10 cellular contexts compared by ENCODE assay signal in the genomic region with DNA sequence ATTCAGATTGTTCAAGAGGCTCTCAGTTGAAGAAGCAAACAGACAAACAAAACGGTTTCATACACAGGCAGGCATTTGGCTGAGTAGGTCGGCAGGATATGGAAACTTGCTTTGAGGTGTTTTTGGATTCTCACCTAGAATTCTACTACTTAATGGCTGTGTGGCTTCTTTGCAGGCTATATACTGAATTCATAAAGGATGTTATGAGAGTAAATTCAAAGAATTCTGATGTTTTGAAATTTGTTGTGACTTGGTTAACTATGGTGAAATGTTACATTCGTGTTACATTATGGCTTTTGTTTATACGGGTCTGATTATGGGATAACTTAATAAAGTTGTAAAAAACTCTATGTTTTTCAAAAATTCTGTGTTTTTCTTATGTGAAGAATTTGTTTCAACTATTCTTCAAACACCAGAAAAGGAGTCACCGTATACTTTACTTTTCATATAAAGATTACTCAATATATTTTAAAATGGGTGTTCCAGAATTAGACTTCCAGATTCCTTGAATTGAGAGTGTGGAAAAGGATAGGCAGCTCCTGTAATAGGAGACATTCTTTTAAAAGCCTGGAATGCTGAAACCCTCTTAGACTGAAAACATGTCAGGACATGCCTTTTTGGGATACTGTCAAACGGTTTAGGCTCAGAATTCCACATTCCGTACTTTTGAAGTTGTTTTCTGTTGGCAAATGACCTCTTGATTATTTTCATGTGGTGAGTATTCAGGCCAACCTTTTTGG. TPM values are rescaled to one million over a fixed set of nuclear protein-coding genes. Genes with fewer than 3 reads are reported as not detected.
DNase-seq lines count a peak whose midpoint lies in the region; ATAC-seq and TF ChIP-seq lines count a peak whose summit lies in the region.
"Had no signal": no experiment of that assay in that cellular context is flagged by ENCODE, and none has a peak within 500 bp of the region (broad histone marks: within the 10 kb centered on the region; RNA-seq: fewer than 3 reads in every experiment).

No MANE protein-coding gene starts in this region.

- H3K4me1 ChIP-seq in iPS-20b (ENCODE audit: insufficient read depth, low read length) (peaks cover 31% of the 10 kb centered on the region), tibial artery (peaks cover 0 to 74% (median 41%) of the 10 kb centered on the region in 4 donors)

- ATAC-seq in naive thymus-derived CD8-positive, alpha-beta T cell = no peak
- ATAC-seq in GM19351 (IDR thresholded peaks at IDR 0.05; ENCODE audit: unreplicated experiment) = no peak
- ATAC-seq in GM21619 (IDR thresholded peaks at IDR 0.05; ENCODE audit: unreplicated experiment) = no peak
- ATAC-seq: T-helper 17 cell had no signal

- H3K4me1 Mint-ChIP-seq in naive thymus-derived CD8-positive, alpha-beta T cell = peaks cover 5 to 17% (median 13%) of the 10 kb centered on the region in 4 donors

- no peaks in the 10 kb centered on the region for H3K27me3 Mint-ChIP-seq in naive thymus-derived CD8-positive, alpha-beta T cell
- H3K27me3 Mint-ChIP-seq: T-helper 17 cell had no signal

- H3K4me3 ChIP-seq in WERI-Rb-1 (ENCODE audit: low read depth, low read length) = no peak overlapping the region
- H3K4me3 ChIP-seq in iPS-20b (ENCODE audit: low read length) = no peak overlapping the region
- H3K4me3 ChIP-seq in tibial artery = no peak overlapping the region

- TF ChIP-seq CTCF in WERI-Rb-1 (IDR thresholded peaks at IDR 0.05; ENCODE audit: low read depth, low read length) (no peak), tibial artery (IDR thresholded peaks at IDR 0.05) (no peak)

- peak overlapping the region; percentile 70; the same call in 1 of the 2 replicates for H3K9ac ChIP-seq in iPS-20b (ENCODE audit: low read depth, low read length)

- no peak overlapping the region for H3K4me3 Mint-ChIP-seq in naive thymus-derived CD8-positive, alpha-beta T cell
- H3K4me3 Mint-ChIP-seq: T-helper 17 cell had no signal

- H3K36me3 ChIP-seq in WERI-Rb-1 (no peaks in the 10 kb centered on the region), iPS-20b (ENCODE audit: insufficient read depth, low read depth, low read length) (no peaks in the 10 kb centered on the region), tibial artery (no peaks in the 10 kb centered on the region)

- H3K27me3 ChIP-seq in WERI-Rb-1 (ENCODE audit: insufficient read depth, low read depth, severe bottlenecking) (no peaks in the 10 kb centered on the region), iPS-20b (ENCODE audit: insufficient read depth, low read length) (no peaks in the 10 kb centered on the region), tibial artery (no peaks in the 10 kb centered on the region)

- no peaks in the 10 kb centered on the region for H3K9me3 ChIP-seq in WERI-Rb-1 (ENCODE audit: severe bottlenecking)
- H3K9me3 ChIP-seq in iPS-20b (ENCODE audit: insufficient read depth, low read depth, low read length) = no peaks in the 10 kb centered on the region
- H3K9me3 ChIP-seq in tibial artery = no peaks in the 10 kb centered on the region

- H3K36me3 Mint-ChIP-seq in naive thymus-derived CD8-positive, alpha-beta T cell = no peaks in the 10 kb centered on the region

- no peak overlapping the region for H3K27ac Mint-ChIP-seq in naive thymus-derived CD8-positive, alpha-beta T cell
- H3K27ac Mint-ChIP-seq: T-helper 17 cell had no signal

- POLR2A ChIA-PET in naive thymus-derived CD8-positive, alpha-beta T cell (lab: Charles Lee) = no interaction called here

- DNase-seq in NCI-H2107 treated with DMSO at 0.1 percent for 48 hours (lab: John Stamatoyannopoulos, UW; ENCODE audit: unreplicated experiment) = peak; percentile 24
- DNase-seq in NCI-H2107 (lab: John Stamatoyannopoulos, UW) = no peak
- no peak for DNase-seq in WERI-Rb-1
- DNase-seq in tibial artery = no peak
- no peak for DNase-seq in naive thymus-derived CD8-positive, alpha-beta T cell
- DNase-seq: stimulated activated naive CD4-positive, alpha-beta T cell treated with Interleukin-2 at 50 U/mL for 16 hours; T-helper 17 cell had no signal

- no peaks in the 10 kb centered on the region for H3K9me3 Mint-ChIP-seq in naive thymus-derived CD8-positive, alpha-beta T cell

- H3K27ac ChIP-seq in WERI-Rb-1 (peak overlapping the region; percentile 73), iPS-20b (ENCODE audit: low read length) (no peak overlapping the region), tibial artery (peak overlapping the region; percentile 76 to 98)

- intact Hi-C loops in tibial artery (cut with DNase I; ENCODE audit: low total_unique reads) = no loop called here

RNA-seq across cellular contexts. Expression of a gene that starts 8.2 kb away (rescaled TPM):
- 100 to 1,000 TPM; 165 to 183 TPM for total RNA-seq in naive thymus-derived CD8-positive, alpha-beta T cell
- polyA plus RNA-seq in naive thymus-derived CD8-positive, alpha-beta T cell = 10 to 100 TPM; 25.8 to 51.0 (median 30.4) TPM
